In genomic region chr19:33408116-33408515, GRCh38 we compare ENCODE assay signal across 3 cellular contexts.
TF ChIP-seq lines count a peak whose summit lies in the region.

No MANE protein-coding gene starts in this region.

TF ChIP-seq in SK-N-SH, 30 proteins besides CTCF, POLR2A, EP300 and RAD21:
- no peak for TF ChIP-seq MXI1 (IDR thresholded peaks at IDR 0.05; ENCODE audit: low read depth, low read length)
- no peak for TF ChIP-seq RCOR1 (IDR thresholded peaks at IDR 0.05; ENCODE audit: low read length)

TF ChIP-seq in SK-N-SH treated with all-trans-retinoic acid at 6 μM for 48 hours, 23 proteins besides CTCF, POLR2A, EP300 and RAD21:
- no peak for TF ChIP-seq RARB (CRISPR knock-in tag; IDR thresholded peaks at IDR 0.05)
- no peak for TF ChIP-seq ZNF8 (CRISPR knock-in tag; IDR thresholded peaks at IDR 0.05)
- TF ChIP-seq, protein P1, sequence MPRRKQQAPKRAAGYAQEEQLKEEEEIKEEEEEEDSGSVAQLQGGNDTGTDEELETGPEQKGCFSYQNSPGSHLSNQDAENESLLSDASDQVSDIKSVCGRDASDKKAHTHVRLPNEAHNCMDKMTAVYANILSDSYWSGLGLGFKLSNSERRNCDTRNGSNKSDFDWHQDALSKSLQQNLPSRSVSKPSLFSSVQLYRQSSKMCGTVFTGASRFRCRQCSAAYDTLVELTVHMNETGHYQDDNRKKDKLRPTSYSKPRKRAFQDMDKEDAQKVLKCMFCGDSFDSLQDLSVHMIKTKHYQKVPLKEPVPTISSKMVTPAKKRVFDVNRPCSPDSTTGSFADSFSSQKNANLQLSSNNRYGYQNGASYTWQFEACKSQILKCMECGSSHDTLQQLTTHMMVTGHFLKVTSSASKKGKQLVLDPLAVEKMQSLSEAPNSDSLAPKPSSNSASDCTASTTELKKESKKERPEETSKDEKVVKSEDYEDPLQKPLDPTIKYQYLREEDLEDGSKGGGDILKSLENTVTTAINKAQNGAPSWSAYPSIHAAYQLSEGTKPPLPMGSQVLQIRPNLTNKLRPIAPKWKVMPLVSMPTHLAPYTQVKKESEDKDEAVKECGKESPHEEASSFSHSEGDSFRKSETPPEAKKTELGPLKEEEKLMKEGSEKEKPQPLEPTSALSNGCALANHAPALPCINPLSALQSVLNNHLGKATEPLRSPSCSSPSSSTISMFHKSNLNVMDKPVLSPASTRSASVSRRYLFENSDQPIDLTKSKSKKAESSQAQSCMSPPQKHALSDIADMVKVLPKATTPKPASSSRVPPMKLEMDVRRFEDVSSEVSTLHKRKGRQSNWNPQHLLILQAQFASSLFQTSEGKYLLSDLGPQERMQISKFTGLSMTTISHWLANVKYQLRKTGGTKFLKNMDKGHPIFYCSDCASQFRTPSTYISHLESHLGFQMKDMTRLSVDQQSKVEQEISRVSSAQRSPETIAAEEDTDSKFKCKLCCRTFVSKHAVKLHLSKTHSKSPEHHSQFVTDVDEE (CRISPR knock-in tag; IDR thresholded peaks at IDR 0.05) = no peak
- no peak for TF ChIP-seq ZFP3 (CRISPR knock-in tag; IDR thresholded peaks at IDR 0.05)
- TF ChIP-seq OSR1 (CRISPR knock-in tag; IDR thresholded peaks at IDR 0.05) = no peak
- TF ChIP-seq GLIS3 (CRISPR knock-in tag; IDR thresholded peaks at IDR 0.05) = no peak
- TF ChIP-seq ARNTL (CRISPR knock-in tag; IDR thresholded peaks at IDR 0.05; ENCODE audit: borderline replicate concordance, low read depth) = no peak
- TF ChIP-seq ZNF70 (CRISPR knock-in tag; IDR thresholded peaks at IDR 0.05) = no peak
- TF ChIP-seq CSDC2 (CRISPR knock-in tag; IDR thresholded peaks at IDR 0.05) = no peak
- TF ChIP-seq PATZ1 (CRISPR knock-in tag; IDR thresholded peaks at IDR 0.05; ENCODE audit: borderline replicate concordance) = no peak
- TF ChIP-seq, protein P2, sequence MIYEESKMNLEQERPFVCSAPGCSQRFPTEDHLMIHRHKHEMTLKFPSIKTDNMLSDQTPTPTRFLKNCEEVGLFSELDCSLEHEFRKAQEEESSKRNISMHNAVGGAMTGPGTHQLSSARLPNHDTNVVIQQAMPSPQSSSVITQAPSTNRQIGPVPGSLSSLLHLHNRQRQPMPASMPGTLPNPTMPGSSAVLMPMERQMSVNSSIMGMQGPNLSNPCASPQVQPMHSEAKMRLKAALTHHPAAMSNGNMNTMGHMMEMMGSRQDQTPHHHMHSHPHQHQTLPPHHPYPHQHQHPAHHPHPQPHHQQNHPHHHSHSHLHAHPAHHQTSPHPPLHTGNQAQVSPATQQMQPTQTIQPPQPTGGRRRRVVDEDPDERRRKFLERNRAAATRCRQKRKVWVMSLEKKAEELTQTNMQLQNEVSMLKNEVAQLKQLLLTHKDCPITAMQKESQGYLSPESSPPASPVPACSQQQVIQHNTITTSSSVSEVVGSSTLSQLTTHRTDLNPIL (CRISPR knock-in tag; IDR thresholded peaks at IDR 0.05; ENCODE audit: low read depth) = no peak
- TF ChIP-seq TOX (CRISPR knock-in tag; IDR thresholded peaks at IDR 0.05; ENCODE audit: borderline replicate concordance) = no peak
- TF ChIP-seq SNAI2 (CRISPR knock-in tag; IDR thresholded peaks at IDR 0.05) = no peak
- TF ChIP-seq ZFP30 (CRISPR knock-in tag; IDR thresholded peaks at IDR 0.05) = no peak
- TF ChIP-seq ESRRG (CRISPR knock-in tag; IDR thresholded peaks at IDR 0.05) = no peak

TF ChIP-seq in HepG2, 621 proteins besides CTCF, POLR2A, EP300 and RAD21:
- TF ChIP-seq KMT2B (CRISPR knock-in tag; IDR thresholded peaks at IDR 0.05) (no peak), ATF4 (CRISPR knock-in tag; IDR thresholded peaks at IDR 0.05) (no peak), ZBTB43 (CRISPR knock-in tag; conservative IDR thresholded peaks at IDR 0.05) (no peak)
